In the genomic region with DNA sequence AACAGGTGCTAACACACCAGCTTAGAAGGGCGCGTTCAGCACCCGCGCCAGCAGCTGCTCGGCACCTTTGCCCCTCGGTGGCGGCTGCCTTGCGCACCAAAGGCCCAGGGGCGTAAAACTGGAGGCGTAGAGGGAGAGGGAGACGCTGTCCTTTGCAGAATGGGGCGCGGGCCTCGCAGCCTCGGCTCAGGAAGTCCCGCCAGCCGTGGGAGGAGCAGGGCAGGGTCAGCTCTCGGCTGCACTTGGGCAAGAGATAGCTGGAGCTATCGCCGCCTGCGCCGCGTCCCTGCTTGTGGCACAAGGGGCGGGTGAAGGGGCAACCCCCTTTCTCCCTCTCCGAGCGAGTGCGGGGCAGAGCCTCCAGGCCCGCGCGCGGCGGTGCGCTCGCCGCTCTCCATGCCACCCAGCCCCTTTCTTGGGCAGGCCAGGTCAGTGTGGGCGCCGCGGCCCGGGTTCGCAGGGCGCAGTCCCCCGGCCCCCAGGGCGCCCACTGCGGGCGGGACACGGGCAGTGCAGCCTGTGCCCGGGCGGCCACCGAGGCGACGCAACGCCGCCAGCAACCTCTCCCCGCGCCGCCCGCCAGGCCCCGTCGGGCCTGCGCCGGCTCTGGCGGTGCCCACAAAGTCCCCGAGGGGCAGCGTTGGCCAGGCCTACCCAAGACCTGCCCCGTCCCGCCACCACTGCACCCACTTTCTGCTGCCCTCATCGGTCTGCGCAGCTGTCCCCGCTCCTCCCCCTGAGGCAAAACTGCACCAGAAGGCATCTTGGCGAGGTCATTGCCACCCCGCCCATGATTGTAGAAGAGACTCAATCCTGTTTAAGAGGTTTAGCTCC, we compare ENCODE assay signal across 13 cellular contexts. TPM values are rescaled to one million over a fixed set of nuclear protein-coding genes. Genes with fewer than 3 reads are reported as not detected.
A peak's percentile ranks its signal among the peaks of the same experiment; 100 is the strongest.
DNase-seq lines count a peak whose midpoint lies in the region; ATAC-seq and TF ChIP-seq lines count a peak whose summit lies in the region.
"Had no signal": no experiment of that assay in that cellular context is flagged by ENCODE, and none has a peak within 500 bp of the region (broad histone marks: within the 10 kb centered on the region; RNA-seq: fewer than 3 reads in every experiment).

No MANE protein-coding gene starts in this region.

- TF ChIP-seq CTCF in body of pancreas (IDR thresholded peaks at IDR 0.05) (peak in 2 of 7 experiments; percentile 14 to 27), esophagus squamous epithelium (IDR thresholded peaks at IDR 0.05) (no peak)

- TF ChIP-seq POLR2A in body of pancreas (IDR thresholded peaks at IDR 0.05) (no peak), esophagus squamous epithelium (IDR thresholded peaks at IDR 0.05) (no peak)

- H3K4me3 ChIP-seq in body of pancreas (no peak overlapping the region), iPS-20b (ENCODE audit: low read length) (peak overlapping the region; percentile 55; the same call in 1 of the 2 replicates), esophagus squamous epithelium (peak overlapping the region in 2 of 4 donors; percentile 3 to 42)

- no peak overlapping the region for H3K9ac ChIP-seq in iPS-20b (ENCODE audit: low read depth, low read length)

- H3K27me3 ChIP-seq in body of pancreas: peaks cover 0 to 11% of the 10 kb centered on the region in 2 donors
- H3K27me3 ChIP-seq in iPS-20b (ENCODE audit: insufficient read depth, low read length): peaks cover 37% of the 10 kb centered on the region
- H3K27me3 ChIP-seq in esophagus squamous epithelium: peaks cover 0 to 52% (median 6%) of the 10 kb centered on the region in 4 donors

- H3K27ac ChIP-seq in body of pancreas (no peak overlapping the region), iPS-20b (ENCODE audit: low read length) (no peak overlapping the region), esophagus squamous epithelium (no peak overlapping the region)

- H3K36me3 ChIP-seq in body of pancreas (replicated peaks in 1 of 2; ENCODE audit: insufficient read depth in 1 of 2, low read depth in 2 of 2) (no peaks in the 10 kb centered on the region), iPS-20b (ENCODE audit: insufficient read depth, low read depth, low read length) (no peaks in the 10 kb centered on the region), esophagus squamous epithelium (no peaks in the 10 kb centered on the region)

- H3K4me1 ChIP-seq in body of pancreas (peaks cover 8% of the 10 kb centered on the region), iPS-20b (ENCODE audit: insufficient read depth, low read length) (no peaks in the 10 kb centered on the region), esophagus squamous epithelium (peaks cover 0 to 14% (median 5%) of the 10 kb centered on the region in 3 donors)

- intact Hi-C loops in body of pancreas (cut with DNase I) (no loop called here), esophagus squamous epithelium (cut with DNase I) (no loop called here)

- ATAC-seq in body of pancreas: peak; percentile 33

- peak; percentile 5 for DNase-seq in GM03348 (ENCODE audit: low spot score)
- peak in 1 of 4 donors; percentile 12 for DNase-seq in body of pancreas
- peak; percentile 45 for DNase-seq in retina
- DNase-seq in NCI-H1105 (lab: John Stamatoyannopoulos, UW): no peak
- DNase-seq in activated T-cell treated with anti-CD3 and anti-CD28 coated beads for 4 hours: no peak
- no peak for DNase-seq in HuH-7 (ENCODE audit: low spot score)
- no peak for DNase-seq in esophagus squamous epithelium (lab: John Stamatoyannopoulos, UW)
- DNase-seq: CD4-positive, alpha-beta memory T cell; erythroblast; NCI-H1436 had no signal

- 8 to 14% methylated on average over 13 to 69 of the region's 71 CpGs for whole genome bisulfite sequencing in body of pancreas, 2 donors
- WGBS in esophagus squamous epithelium, 2 donors: 20 to 21% methylated on average over 1 to 3 of the region's 71 CpGs

- no peaks in the 10 kb centered on the region for H3K9me3 ChIP-seq in body of pancreas
- no peaks in the 10 kb centered on the region for H3K9me3 ChIP-seq in iPS-20b (ENCODE audit: insufficient read depth, low read depth, low read length)
- H3K9me3 ChIP-seq in esophagus squamous epithelium: no peaks in the 10 kb centered on the region

RNA-seq across cellular contexts. Expression of a gene that starts 4.1 kb away (rescaled TPM):
- total RNA-seq in body of pancreas (not detected), esophagus squamous epithelium (not detected)
- total RNA-seq: CD4-positive, alpha-beta memory T cell; lung microvascular endothelial cell; T-helper 1 cell treated with Interleukin-12 subunit alpha and Interleukin-12 subunit beta and Interleukin-4 antibody, amounts not matched to agents 30 ng/mL and 1 ng/mL, for 36 hours had no signal

Comparison
In these comparisons a context has a peak if more than half of its experiments do, and no peak if none do; other contexts are left out.
1. DNase-seq: peak in GM03348 (single experiment) and retina (single experiment); none in NCI-H1105 (single experiment), activated T-cell treated with anti-CD3 and anti-CD28 coated beads for 4 hours (single experiment), HuH-7 (single experiment) and esophagus squamous epithelium (single experiment).